Comparison of ENCODE assay signal across 8 cellular contexts in the genomic region with DNA sequence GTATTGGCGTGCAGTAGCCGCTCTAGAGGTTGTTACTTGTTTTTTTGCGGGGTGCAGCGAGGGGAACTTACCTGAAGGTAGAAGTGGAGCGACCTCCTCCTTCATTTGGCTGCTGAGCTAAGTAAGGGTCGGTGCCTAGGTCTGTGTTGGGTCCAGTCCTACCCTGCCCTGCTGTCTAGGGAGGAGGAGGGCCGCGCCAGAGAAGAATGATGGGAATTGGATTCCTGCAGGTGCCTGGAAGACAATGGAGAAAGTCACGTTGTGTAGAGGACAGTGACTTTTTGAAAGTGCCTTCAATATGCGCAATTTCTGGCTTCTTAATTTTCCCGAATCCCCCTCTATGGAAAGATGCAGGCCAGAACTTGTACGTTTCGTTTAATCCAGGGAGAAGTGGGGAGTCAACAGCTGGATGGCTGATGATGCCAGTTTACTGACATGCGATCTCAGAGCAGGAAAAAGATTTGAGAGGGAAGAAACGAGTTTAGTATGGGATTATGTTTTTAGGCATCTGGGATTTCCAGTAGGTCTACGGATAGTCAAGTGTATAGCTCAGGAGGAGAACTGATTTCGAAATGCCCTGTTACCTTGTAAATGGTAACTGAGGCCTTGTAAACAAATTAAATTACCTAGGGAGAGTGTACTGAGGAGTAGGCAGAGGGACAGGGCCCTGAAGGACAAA. TPM values are rescaled to one million over a fixed set of nuclear protein-coding genes. Genes with fewer than 3 reads are reported as not detected.
A peak's percentile ranks its signal among the peaks of the same experiment; 100 is the strongest.
DNase-seq lines count a peak whose midpoint lies in the region; ATAC-seq and TF ChIP-seq lines count a peak whose summit lies in the region.

No MANE protein-coding gene starts in this region.

- POLR2A ChIA-PET in AG04450 (lab: Yijun Ruan, JAX) = interaction anchor here (0.6 to 1.0 kb wide), 3 partner anchors 15 to 1152 kb away, joined by 3 to 5 read pairs (median 4); no protein-coding TSS in a partner anchor

- no peak for TF ChIP-seq CTCF in AG04450 (IDR thresholded peaks at IDR 0.05; ENCODE audit: low read depth, low read length)
- TF ChIP-seq CTCF in dorsolateral prefrontal cortex (IDR thresholded peaks at IDR 0.05 in 54 of 56, conservative IDR thresholded peaks at IDR 0.05 in 2 of 56; ENCODE audit: low read depth in 1 of 56, partially characterized antibody in 56 of 56) = no peak

- WGBS in aorta, 2 donors = 7% methylated on average over 17 of the region's 17 CpGs

- H3K36me3 ChIP-seq in NT2/D1 (ENCODE audit: insufficient read depth, insufficient read length, low read length) = peaks cover 7% of the 10 kb centered on the region
- H3K36me3 ChIP-seq in mucosa of rectum (ENCODE audit: control insufficient read depth in 2 of 2, insufficient read depth in 2 of 2, low read length in 2 of 2) = no peaks in the 10 kb centered on the region
- no peaks in the 10 kb centered on the region for H3K36me3 ChIP-seq in aorta (ENCODE audit: control insufficient read depth in 1 of 2, insufficient read depth in 2 of 2, low read length in 1 of 2)

- H3K9ac ChIP-seq in NT2/D1 (ENCODE audit: insufficient read length, low read depth) = peak overlapping the region; percentile 88
- H3K9ac ChIP-seq in mucosa of rectum (ENCODE audit: low read depth in 1 of 2, low read length in 2 of 2) = peak overlapping the region; percentile 91 to 95

- intact Hi-C loops in dorsolateral prefrontal cortex (cut with DNase I) = loop anchor here in 1 of 2 donors (10.0 kb wide), 1 partner anchor 164 kb away; no protein-coding TSS in a partner anchor
- intact Hi-C loops in aorta (cut with DNase I) = no loop called here

- CTCF ChIA-PET in AG04450 (lab: Charles Lee) = interaction anchor here (1.4 kb wide), 1 partner anchor 17 kb away, joined by 4 read pairs; no protein-coding TSS in a partner anchor

- peak overlapping the region; percentile 57 for H3K27ac ChIP-seq in AG04450 (ENCODE audit: low read depth, low read length)
- H3K27ac ChIP-seq in dorsolateral prefrontal cortex = peak overlapping the region in 57 of 59 donors; percentile 6 to 95 (median 83)
- H3K27ac ChIP-seq in mucosa of rectum (ENCODE audit: low read depth in 2 of 2, low read length in 2 of 2) = peak overlapping the region; percentile 44 to 66
- peak overlapping the region in 1 of 2 donors; percentile 7 for H3K27ac ChIP-seq in aorta (ENCODE audit: low read depth in 1 of 2, low read length in 2 of 2)

- ATAC-seq in GM19328 (IDR thresholded peaks at IDR 0.05; ENCODE audit: unreplicated experiment) (peak; percentile 5), aorta (ENCODE audit: low FRiP score) (peak; percentile 27)
- ATAC-seq in activated CD4-positive, CD25-positive, alpha-beta regulatory T cell treated with anti-CD3 and anti-CD28 coated beads, Interleukin-2, amount 50 U/mL, for 24 hours = no peak

- no peaks in the 10 kb centered on the region for H3K27me3 ChIP-seq in AG04450 (ENCODE audit: control insufficient read depth, insufficient read depth, low read length)
- H3K27me3 ChIP-seq in NT2/D1 (ENCODE audit: insufficient read depth, insufficient read length) = no peaks in the 10 kb centered on the region
- H3K27me3 ChIP-seq in dorsolateral prefrontal cortex = no peaks in the 10 kb centered on the region
- no peaks in the 10 kb centered on the region for H3K27me3 ChIP-seq in mucosa of rectum (ENCODE audit: control insufficient read depth in 2 of 2, insufficient read depth in 2 of 2, low read length in 2 of 2)
- H3K27me3 ChIP-seq in aorta (ENCODE audit: control insufficient read depth in 1 of 2, insufficient read depth in 2 of 2, low read length in 1 of 2) = no peaks in the 10 kb centered on the region

- H3K9me3 ChIP-seq in AG04450 (ENCODE audit: control insufficient read depth, insufficient read depth, low read length) = no peaks in the 10 kb centered on the region
- H3K9me3 ChIP-seq in NT2/D1 (ENCODE audit: insufficient read depth, low read length) = no peaks in the 10 kb centered on the region
- no peaks in the 10 kb centered on the region for H3K9me3 ChIP-seq in mucosa of rectum (ENCODE audit: control insufficient read depth in 2 of 2, low read length in 2 of 2)
- no peaks in the 10 kb centered on the region for H3K9me3 ChIP-seq in aorta (ENCODE audit: control insufficient read depth, low read length)

- H3K4me3 ChIP-seq in AG04450 (ENCODE audit: low read depth, low read length) (peak overlapping the region; percentile 90), NT2/D1 (ENCODE audit: insufficient read length, low read depth) (peak overlapping the region; percentile 93), dorsolateral prefrontal cortex (peak overlapping the region; percentile 69 to 99 (median 92)), mucosa of rectum (ENCODE audit: low read length in 2 of 2) (peak overlapping the region; percentile 82 to 98), aorta (ENCODE audit: low read length in 2 of 2) (peak overlapping the region; percentile 69 to 87)

- DNase-seq in AG04450 (ENCODE audit: low read depth, low spot score) (no peak), NT2/D1 (ENCODE audit: low read depth, low spot score) (peak; percentile 23), dorsolateral prefrontal cortex (peak in 2 of 10 donors; percentile 5 to 33), aorta (no peak)
- no peak for DNase-seq in stimulated activated CD4-positive, alpha-beta T cell treated with anti-CD3 and anti-CD28 coated beads, Interleukin-4, amount 100 ng/mL, for 1 hour

- H3K4me1 ChIP-seq in NT2/D1 (ENCODE audit: insufficient read depth, insufficient read length) (peaks cover 3% of the 10 kb centered on the region), mucosa of rectum (ENCODE audit: control insufficient read depth in 2 of 2, insufficient read depth in 2 of 2, low read length in 2 of 2) (peaks cover 4 to 5% of the 10 kb centered on the region in 2 donors), aorta (ENCODE audit: control insufficient read depth in 1 of 2, insufficient read depth in 2 of 2, low read length in 2 of 2) (peaks cover 4 to 5% of the 10 kb centered on the region in 2 donors)

RNA-seq across cellular contexts. Expression of gene MRPS9, which starts 0.7 kb away (rescaled TPM):
- polyA plus RNA-seq in AG04450 (2011; rRNA removed) (27.5 and 36.1 TPM in 2 replicates), aorta (10 to 100 TPM; 21.0 to 22.1 TPM)
- 21.2 and 22.0 TPM in 2 replicates for polyA minus RNA-seq in AG04450 (2011; rRNA and poly(A)+ RNA removed)
- total RNA-seq in dorsolateral prefrontal cortex (10 to 100 TPM; 10.9 to 29.3 (median 20.1) TPM), aorta (10 to 100 TPM; 12.8 to 14.0 TPM)

Comparison
In these comparisons a context has a peak if more than half of its experiments do, and no peak if none do; other contexts are left out.
1. ATAC-seq: peak in GM19328 (single experiment) and aorta (single experiment); none in activated CD4-positive, CD25-positive, alpha-beta regulatory T cell treated with anti-CD3 and anti-CD28 coated beads, Interleukin-2, amount 50 U/mL, for 24 hours (0 of 2).
2. Peak in every context shown above with its lines, with median percentiles within 50 percentile points of each other: H3K4me3 ChIP-seq.